Comparison of ENCODE assay signal across 8 cellular contexts in genomic region chr6:85643530-85644373, GRCh38. TPM values are rescaled to one million over a fixed set of nuclear protein-coding genes. Genes with fewer than 3 reads are reported as not detected.
DNase-seq lines count a peak whose midpoint lies in the region; ATAC-seq and TF ChIP-seq lines count a peak whose summit lies in the region.

No MANE protein-coding gene starts in this region.

- H3K36me3 Mint-ChIP-seq in activated naive CD4-positive, alpha-beta T cell treated with anti-CD3 and anti-CD28 coated beads, Interleukin-2, amount 50 U/mL, for 24 hours: peaks cover 28% of the 10 kb centered on the region
- H3K36me3 Mint-ChIP-seq in glutamatergic neuron (ENCODE audit: unreplicated experiment): peaks cover 6% of the 10 kb centered on the region

- peak overlapping the region; percentile 98 for H3K27ac ChIP-seq in HCT116 (ENCODE audit: low read depth, low read length)
- H3K27ac ChIP-seq in MM.1S (ENCODE audit: low read length): peak overlapping the region; percentile 94
- peak overlapping the region; percentile 95 for H3K27ac ChIP-seq in osteoblast (ENCODE audit: low read depth, low read length)
- H3K27ac ChIP-seq in thymus (ENCODE audit: low read depth): peak overlapping the region; percentile 100

- WGBS in thymus: under 1% methylated on average over 76 of the region's 76 CpGs

- DNase-seq in GM03348 (ENCODE audit: low spot score) (peak; percentile 87), HCT116 (ENCODE audit: low read depth, low spot score) (peak; percentile 78), MM.1S (peak; percentile 91), SIG-M5 (lab: John Stamatoyannopoulos, UW) (peak; percentile 91), glutamatergic neuron (peak; percentile 93), osteoblast (ENCODE audit: insufficient read length, low spot score, missing footprints) (peak; percentile 95)

- H3F3A ChIP-seq in MM.1S (ENCODE audit: insufficient read depth, low read length): peaks cover 13% of the 10 kb centered on the region

- no peak for TF ChIP-seq POLR2A in HCT116 (IDR thresholded peaks at IDR 0.05; ENCODE audit: borderline replicate concordance, extremely low read depth, insufficient read depth, insufficient read length)

- no peak overlapping the region for H2AFZ ChIP-seq in HCT116 (ENCODE audit: low read depth, low read length, poor library complexity, severe bottlenecking)
- H2AFZ ChIP-seq in MM.1S (ENCODE audit: low read length): peak overlapping the region; percentile 76
- peak overlapping the region; percentile 88 for H2AFZ ChIP-seq in osteoblast (ENCODE audit: low read length)

- H3K27me3 Mint-ChIP-seq in activated naive CD4-positive, alpha-beta T cell treated with anti-CD3 and anti-CD28 coated beads, Interleukin-2, amount 50 U/mL, for 24 hours: no peaks in the 10 kb centered on the region
- peaks cover 23% of the 10 kb centered on the region for H3K27me3 Mint-ChIP-seq in glutamatergic neuron (ENCODE audit: unreplicated experiment)

- H4K20me1 ChIP-seq in HCT116 (ENCODE audit: insufficient read depth) (peaks cover 25% of the 10 kb centered on the region), MM.1S (ENCODE audit: insufficient read depth, low read length) (peaks cover 26% of the 10 kb centered on the region), osteoblast (ENCODE audit: insufficient read depth, low read length) (peaks cover 37% of the 10 kb centered on the region)

- peak; percentile 59 for ATAC-seq in HCT116

- H3K27me3 ChIP-seq in HCT116 (ENCODE audit: insufficient read depth, low read length) (no peaks in the 10 kb centered on the region), MM.1S (replicated peaks; ENCODE audit: insufficient read depth, low read length) (no peaks in the 10 kb centered on the region), osteoblast (ENCODE audit: insufficient read depth, low read length) (no peaks in the 10 kb centered on the region), thymus (ENCODE audit: control insufficient read depth, insufficient read depth) (no peaks in the 10 kb centered on the region)

- H3K9me3 ChIP-seq in HCT116 (ENCODE audit: control insufficient read depth in 1 of 2, insufficient read depth in 1 of 2, low read depth in 1 of 2, low read length in 2 of 2): no peaks in the 10 kb centered on the region
- H3K9me3 ChIP-seq in MM.1S (replicated peaks; ENCODE audit: insufficient read depth, low read length): no peaks in the 10 kb centered on the region
- H3K9me3 ChIP-seq in osteoblast (ENCODE audit: low read depth, low read length): no peaks in the 10 kb centered on the region
- no peaks in the 10 kb centered on the region for H3K9me3 ChIP-seq in thymus (ENCODE audit: control insufficient read depth)

- peak overlapping the region; percentile 95 for H3K4me3 Mint-ChIP-seq in activated naive CD4-positive, alpha-beta T cell treated with anti-CD3 and anti-CD28 coated beads, Interleukin-2, amount 50 U/mL, for 24 hours
- H3K4me3 Mint-ChIP-seq in glutamatergic neuron (ENCODE audit: unreplicated experiment): peak overlapping the region; percentile 89

- CTCF ChIA-PET in HCT116 (lab: Charles Lee): interaction anchor here (1.9 kb wide), 1 partner anchor 16 kb away, joined by 10 read pairs; no protein-coding TSS in a partner anchor

- no peaks in the 10 kb centered on the region for H3K9me3 Mint-ChIP-seq in activated naive CD4-positive, alpha-beta T cell treated with anti-CD3 and anti-CD28 coated beads, Interleukin-2, amount 50 U/mL, for 24 hours
- H3K9me3 Mint-ChIP-seq in glutamatergic neuron (ENCODE audit: unreplicated experiment): peaks cover 31% of the 10 kb centered on the region

- TF ChIP-seq CTCF in HCT116 (IDR thresholded peaks at IDR 0.05 in 2 of 3, conservative IDR thresholded peaks at IDR 0.05 in 1 of 3; ENCODE audit: borderline replicate concordance in 1 of 3, insufficient read depth in 1 of 3, low read depth in 2 of 3, low read length in 2 of 3) (no peak), MM.1S (IDR thresholded peaks at IDR 0.05; ENCODE audit: low read length) (no peak), glutamatergic neuron (IDR thresholded peaks at IDR 0.05; ENCODE audit: partially characterized antibody, unreplicated experiment) (no peak), osteoblast (IDR thresholded peaks at IDR 0.05; ENCODE audit: extremely low read depth, low read depth, low read length) (no peak)

- TF ChIP-seq RAD21 in HCT116 (IDR thresholded peaks at IDR 0.05; ENCODE audit: low read depth): 0 out of 2 replicates have a peak, but pooled peaks have one; percentile 6

- H3K9me2 ChIP-seq in HCT116 (ENCODE audit: insufficient read depth) (no peaks in the 10 kb centered on the region), MM.1S (replicated peaks; ENCODE audit: insufficient read depth, low read length) (no peaks in the 10 kb centered on the region)

- H3K4me1 ChIP-seq in HCT116 (ENCODE audit: control insufficient read depth in 1 of 2, insufficient read depth in 2 of 2, low read length in 2 of 2): peaks cover 9 to 34% of the 10 kb centered on the region in 2 experiments; a peak in 3 of 4 replicates
- H3K4me1 ChIP-seq in MM.1S (ENCODE audit: low read length): peaks cover 15% of the 10 kb centered on the region
- H3K4me1 ChIP-seq in osteoblast (ENCODE audit: insufficient read depth, low read length): peaks cover 22% of the 10 kb centered on the region
- H3K4me1 ChIP-seq in thymus (ENCODE audit: control insufficient read depth, insufficient read depth, low read length): peaks cover 10% of the 10 kb centered on the region

- POLR2A ChIA-PET in HCT116 (lab: Charles Lee): interaction anchor here (0.8 to 8.5 kb wide), 11 partner anchors 9 to 212 kb away, joined by 3 to 192 read pairs (median 5); partner anchors contain the start of genes NT5E and SNX14

- RAD21 ChIA-PET in HCT116 (lab: Charles Lee; ENCODE audit: low non-redundant PET in 1 of 2, low total read pairs in 2 of 2, uncharacterized antibody in 2 of 2, unreplicated experiment in 2 of 2): interaction anchor here in 1 of 2 experiments (1.2 kb wide), 1 partner anchor 35 kb away, joined by 3 read pairs; no protein-coding TSS in a partner anchor

- H3K4me3 ChIP-seq in HCT116 (replicated peaks in 1 of 2; ENCODE audit: low read depth in 1 of 2, low read length in 2 of 2) (peak overlapping the region; percentile 55 to 58), MM.1S (ENCODE audit: low read length) (peak overlapping the region; percentile 63), osteoblast (ENCODE audit: insufficient read depth, low read length) (peak overlapping the region; percentile 87), thymus (ENCODE audit: low read length) (peak overlapping the region; percentile 98)

- H3K79me2 ChIP-seq in HCT116 (ENCODE audit: insufficient read depth, low read length) (peaks cover 43% of the 10 kb centered on the region), MM.1S (ENCODE audit: low read length) (peaks cover 47% of the 10 kb centered on the region), osteoblast (ENCODE audit: insufficient read depth, low read length) (peaks cover 40% of the 10 kb centered on the region)

- H3K4me1 Mint-ChIP-seq in activated naive CD4-positive, alpha-beta T cell treated with anti-CD3 and anti-CD28 coated beads, Interleukin-2, amount 50 U/mL, for 24 hours: peaks cover 41% of the 10 kb centered on the region
- H3K4me1 Mint-ChIP-seq in glutamatergic neuron (ENCODE audit: low read depth, unreplicated experiment): peaks cover 25% of the 10 kb centered on the region

- peak overlapping the region; percentile 87 for H3K9ac ChIP-seq in HCT116 (ENCODE audit: low read length)
- H3K9ac ChIP-seq in MM.1S (ENCODE audit: low read length): peak overlapping the region; percentile 81

- TSS peak; percentile 92 for BruUV-seq in HCT116 (replicated peaks; lab: Mats Ljungman, UMichigan)

- peak overlapping the region; percentile 96 for H3K27ac Mint-ChIP-seq in activated naive CD4-positive, alpha-beta T cell treated with anti-CD3 and anti-CD28 coated beads, Interleukin-2, amount 50 U/mL, for 24 hours
- H3K27ac Mint-ChIP-seq in glutamatergic neuron (ENCODE audit: unreplicated experiment): peak overlapping the region; percentile 99

- intact Hi-C loops in HCT116 (cut with micrococcal nuclease): loop anchor here (1.0 kb wide), 1 partner anchor 35 kb away; no protein-coding TSS in a partner anchor

- peaks cover 19 to 33% of the 10 kb centered on the region in 2 experiments for H3K36me3 ChIP-seq in HCT116 (ENCODE audit: control insufficient read depth in 1 of 2, insufficient read depth in 2 of 2, low read length in 2 of 2)
- peaks cover 10% of the 10 kb centered on the region; the same call in 1 of the 2 replicates for H3K36me3 ChIP-seq in MM.1S (replicated peaks; ENCODE audit: insufficient read depth, low read length)
- H3K36me3 ChIP-seq in osteoblast (ENCODE audit: insufficient read depth, low read length): peaks cover 20% of the 10 kb centered on the region
- H3K36me3 ChIP-seq in thymus (ENCODE audit: control insufficient read depth, insufficient read depth): peaks cover 4% of the 10 kb centered on the region

- H3K4me2 ChIP-seq in HCT116 (ENCODE audit: low read length) (peak overlapping the region; percentile 74), MM.1S (ENCODE audit: low read depth, low read length) (peak overlapping the region; percentile 97), osteoblast (ENCODE audit: insufficient read depth, low read length) (peak overlapping the region; percentile 82)

TF ChIP-seq in HCT116, 20 proteins besides CTCF, POLR2A, EP300 and RAD21 (continues in another document):
- TF ChIP-seq CBX3 (IDR thresholded peaks at IDR 0.05; ENCODE audit: low read depth) (peak; percentile 23), CEBPB (IDR thresholded peaks at IDR 0.05; ENCODE audit: low read depth) (peak; percentile 97), SIN3A (IDR thresholded peaks at IDR 0.05; ENCODE audit: low read depth) (peak; percentile 57; the same call in 1 of the 2 replicates), TCF7L2 (IDR thresholded peaks at IDR 0.05; ENCODE audit: borderline replicate concordance, extremely low read depth, insufficient read depth, insufficient read length) (peak; percentile 72), ZFX (IDR thresholded peaks at IDR 0.05) (peak; percentile 65), MAX (IDR thresholded peaks at IDR 0.05) (peak; percentile 88), POLR2AphosphoS5 (IDR thresholded peaks at IDR 0.05; ENCODE audit: low read depth, low read length) (no peak), SP1 (IDR thresholded peaks at IDR 0.05; ENCODE audit: low read depth) (peak; percentile 42; the same call in 1 of the 2 replicates), YY1 (IDR thresholded peaks at IDR 0.05; ENCODE audit: extremely low read depth, insufficient replicate concordance, low read depth, low read length) (peak; percentile 12)

RNA-seq across cellular contexts. Expression of gene SYNCRIP, which starts 1.1 kb away (rescaled TPM):
- total RNA-seq in HCT116 (2021; ENCODE audit: unreplicated experiment) (189 TPM), glutamatergic neuron (ENCODE audit: unreplicated experiment) (93.6 TPM), osteoblast (59.4 and 59.8 TPM in 2 replicates)
- polyA plus RNA-seq in HCT116 (2012): 59.2 and 79.4 TPM in 2 replicates
- 50.6 TPM for polyA plus RNA-seq in thymus

RNA-seq across cellular contexts. Expression of gene SNX14, which starts 50.1 kb away (rescaled TPM):
- total RNA-seq in HCT116 (2021; ENCODE audit: unreplicated experiment) (84.8 TPM), glutamatergic neuron (ENCODE audit: unreplicated experiment) (73.6 TPM), osteoblast (117 and 146 TPM in 2 replicates)
- 79.7 and 82.2 TPM in 2 replicates for polyA plus RNA-seq in HCT116 (2012)
- polyA plus RNA-seq in thymus: 207 TPM

Comparison
In these comparisons a context has a peak if more than half of its experiments do, and no peak if none do; other contexts are left out.
1. Peak in every context shown above with its lines: DNase-seq, ATAC-seq, H3K4me3 ChIP-seq and H3K27ac ChIP-seq.